In the genomic region with DNA sequence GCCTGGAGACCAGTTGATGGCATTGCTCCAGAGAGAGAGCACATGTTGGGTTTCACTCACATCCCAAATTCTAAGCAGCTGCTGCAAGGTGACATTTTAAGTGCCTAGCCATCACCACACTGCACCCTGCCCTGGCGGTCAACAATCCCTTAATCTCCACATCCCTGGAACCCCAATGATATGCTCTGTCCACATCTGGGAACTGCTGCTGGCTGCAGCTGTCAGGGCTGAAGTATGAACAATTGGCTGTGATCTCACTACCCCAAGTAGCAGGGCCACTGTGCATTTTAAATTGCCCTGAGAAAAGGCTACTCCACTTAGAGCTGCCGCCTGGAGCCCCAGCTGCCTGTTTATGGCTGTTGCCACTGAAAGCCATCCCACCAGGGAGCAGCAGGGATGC, we compare ENCODE assay signal across 9 cellular contexts.
"Had no signal": no experiment of that assay in that cellular context is flagged by ENCODE, and none has a peak within 500 bp of the region (broad histone marks: within the 10 kb centered on the region; RNA-seq: fewer than 3 reads in every experiment).

No MANE protein-coding gene starts in this region.

- H3K27ac ChIP-seq: GM23248 had no signal

- H3K4me2 ChIP-seq: GM23338 had no signal

- ATAC-seq: GM23338, HCT116 had no signal

- H3K36me3 ChIP-seq: HAP-1 had no signal

- H3K9me3 ChIP-seq: HAP-1 had no signal

- H3K9ac ChIP-seq: GM23248 had no signal

- DNase-seq: GM23248, GOT3, H7, H9, HCEC 1CT, HFFc6 had no signal

- H3K4me3 ChIP-seq: GM23248, GM23338, HAP-1 had no signal

- H2AFZ ChIP-seq: GM23248, GM23338 had no signal
